Comparison of ENCODE assay signal across 22 cellular contexts in genomic region chr10:5507649-5508131, GRCh38. TPM values are rescaled to one million over a fixed set of nuclear protein-coding genes. Genes with fewer than 3 reads are reported as not detected.
"Had no signal": no experiment of that assay in that cellular context is flagged by ENCODE, and none has a peak within 500 bp of the region (broad histone marks: within the 10 kb centered on the region; RNA-seq: fewer than 3 reads in every experiment).

No MANE protein-coding gene starts in this region.

- H3K4me3 Mint-ChIP-seq: activated naive CD4-positive, alpha-beta T cell treated with anti-CD3 and anti-CD28 coated beads, Interleukin-2, amount 10 ng/mL, durations not matched to agents 7 days and 5 days; nephron progenitor cell; stimulated activated effector memory CD8-positive, alpha-beta T cell treated with anti-CD3 and anti-CD28 coated beads, Interleukin-12 subunit alpha, Interleukin-12 subunit beta, amount 100 ng/mL, for 72 hours had no signal

- ATAC-seq: activated CD4-positive, CD25-positive, alpha-beta regulatory T cell treated with anti-CD3 and anti-CD28 coated beads, Interleukin-2, amount 50 U/mL, for 24 hours; right cardiac atrium; stimulated activated effector memory CD8-positive, alpha-beta T cell treated with anti-CD3 and anti-CD28 coated beads, Interleukin-12 subunit alpha, Interleukin-12 subunit beta, amount 100 ng/mL, for 72 hours had no signal

- FAIRE-seq: astrocyte had no signal

- H3K36me3 Mint-ChIP-seq: activated naive CD4-positive, alpha-beta T cell treated with anti-CD3 and anti-CD28 coated beads, Interleukin-2, amount 10 ng/mL, durations not matched to agents 7 days and 5 days; stimulated activated effector memory CD8-positive, alpha-beta T cell treated with anti-CD3 and anti-CD28 coated beads, Interleukin-12 subunit alpha, Interleukin-12 subunit beta, amount 100 ng/mL, for 72 hours had no signal

- DNase-seq: activated CD4-positive, alpha-beta T cell treated with anti-CD3 and anti-CD28 coated beads, Interleukin-2, amount 50 U/mL, for 1 hour; activated CD8-positive, alpha-beta memory T cell treated with anti-CD3 and anti-CD28 coated beads for 24 hours; activated CD8-positive, alpha-beta memory T cell treated with anti-CD3 and anti-CD28 coated beads, Interleukin-2, amount 50 U/mL, for 48 hours; activated effector memory CD4-positive, alpha-beta T cell treated with Interleukin-2 at 50 U/mL for 16 hours; activated naive CD4-positive, alpha-beta T cell treated with anti-CD3 and anti-CD28 coated beads, Interleukin-2, amount 10 ng/mL, durations not matched to agents 7 days and 5 days; activated T-cell treated with anti-CD3 and anti-CD28 coated beads, Interleukin-2, amount 50 U/mL, for 48 hours; cerebellar nuclear complex; cortex of kidney; nephron progenitor cell; stimulated activated CD4-positive, alpha-beta T cell treated with anti-CD3 and anti-CD28 coated beads, Interleukin-4, amount 100 ng/mL, for 24 hours; T1000 had no signal

- H3K9me3 ChIP-seq: breast epithelium, prostate gland, tibial artery, vagina had no signal

- H3K27ac Mint-ChIP-seq: nephron progenitor cell; stimulated activated effector memory CD8-positive, alpha-beta T cell treated with anti-CD3 and anti-CD28 coated beads, Interleukin-12 subunit alpha, Interleukin-12 subunit beta, amount 100 ng/mL, for 72 hours had no signal

- H3K9me3 Mint-ChIP-seq: activated naive CD4-positive, alpha-beta T cell treated with anti-CD3 and anti-CD28 coated beads, Interleukin-2, amount 10 ng/mL, durations not matched to agents 7 days and 5 days; nephron progenitor cell; stimulated activated effector memory CD8-positive, alpha-beta T cell treated with anti-CD3 and anti-CD28 coated beads, Interleukin-12 subunit alpha, Interleukin-12 subunit beta, amount 100 ng/mL, for 72 hours had no signal

- H3K27me3 ChIP-seq: breast epithelium, tibial artery, vagina had no signal

- H3K4me1 Mint-ChIP-seq: activated naive CD4-positive, alpha-beta T cell treated with anti-CD3 and anti-CD28 coated beads, Interleukin-2, amount 10 ng/mL, durations not matched to agents 7 days and 5 days had no signal

- H3K36me3 ChIP-seq: breast epithelium, prostate gland, tibial artery, vagina had no signal

- H3K4me3 ChIP-seq: breast epithelium, prostate gland, tibial artery, vagina had no signal

- H3K27ac ChIP-seq: prostate gland, tibial artery, vagina had no signal

RNA-seq across cellular contexts. Expression of gene CALML5, which starts 8.3 kb away (rescaled TPM):
- total RNA-seq: astrocyte; liver; omental fat pad; right cardiac atrium; T-helper 1 cell treated with Interleukin-12 subunit alpha and Interleukin-12 subunit beta and Interleukin-4 antibody, amounts not matched to agents 30 ng/mL and 1 ng/mL, for 36 hours had no signal
- polyA plus RNA-seq: liver, right cardiac atrium had no signal

RNA-seq across cellular contexts. Expression of gene CALML3, which starts 17.1 kb away (rescaled TPM):
- total RNA-seq: astrocyte; liver; omental fat pad; right cardiac atrium; T-helper 1 cell treated with Interleukin-12 subunit alpha and Interleukin-12 subunit beta and Interleukin-4 antibody, amounts not matched to agents 30 ng/mL and 1 ng/mL, for 36 hours had no signal
- polyA plus RNA-seq: liver, right cardiac atrium had no signal
